Comparison of ENCODE assay signal across 19 cellular contexts in genomic region chr6:125030969-125031368, GRCh38.
"Had no signal": no experiment of that assay in that cellular context is flagged by ENCODE, and none has a peak within 500 bp of the region (broad histone marks: within the 10 kb centered on the region; RNA-seq: fewer than 3 reads in every experiment).

No MANE protein-coding gene starts in this region.

- H3K9me3 ChIP-seq: ovary, right atrium auricular region, right lobe of liver, suprapubic skin, thoracic aorta, tibial artery, uterus had no signal

- ATAC-seq: naive thymus-derived CD4-positive, alpha-beta T cell; natural killer cell treated with Interleukin-12 subunit alpha and Interleukin-12 subunit beta and Interleukin-15 and Interleukin-18, amount 100 ng/mL, for 72 hours; right lobe of liver had no signal

- DNase-seq: islet precursor cell; left ventricle myocardium inferior; mesendoderm; naive thymus-derived CD4-positive, alpha-beta T cell; ovary; right lobe of liver; stimulated activated CD4-positive, alpha-beta T cell treated with anti-CD3 and anti-CD28 coated beads, Interleukin-12 subunit alpha, Interleukin-12 subunit beta, amount 100 ng/mL, for 4 hours; stimulated activated CD4-positive, alpha-beta T cell treated with anti-CD3 and anti-CD28 coated beads, Interleukin-15, amount 100 ng/mL, for 24 hours; stimulated activated CD4-positive, alpha-beta T cell treated with anti-CD3 and anti-CD28 coated beads, Interleukin-2, amount 100 ng/mL, for 24 hours; stimulated activated CD4-positive, alpha-beta T cell treated with anti-CD3 and anti-CD28 coated beads, Interleukin-4, amount 100 ng/mL, for 1 hour; stimulated activated naive CD4-positive, alpha-beta T cell; tibial artery; uterus had no signal

- H3K4me1 ChIP-seq: left ventricle myocardium inferior, right atrium auricular region, right lobe of liver, suprapubic skin, uterus had no signal

- H3K27me3 ChIP-seq: ovary, right atrium auricular region, right lobe of liver, suprapubic skin, tibial artery, uterus had no signal

- H3K4me3 ChIP-seq: left ventricle myocardium inferior, lung, ovary, right atrium auricular region, right lobe of liver, skin epidermis, suprapubic skin, thoracic aorta, tibial artery, uterus had no signal

- H3K27ac ChIP-seq: left ventricle myocardium inferior, ovary, right atrium auricular region, right lobe of liver, skin epidermis, suprapubic skin, thoracic aorta, tibial artery, uterus had no signal

- H3K36me3 ChIP-seq: left ventricle myocardium inferior, ovary, right atrium auricular region, right lobe of liver, thoracic aorta, uterus had no signal
